8 cellular contexts compared by ENCODE assay signal in the genomic region with DNA sequence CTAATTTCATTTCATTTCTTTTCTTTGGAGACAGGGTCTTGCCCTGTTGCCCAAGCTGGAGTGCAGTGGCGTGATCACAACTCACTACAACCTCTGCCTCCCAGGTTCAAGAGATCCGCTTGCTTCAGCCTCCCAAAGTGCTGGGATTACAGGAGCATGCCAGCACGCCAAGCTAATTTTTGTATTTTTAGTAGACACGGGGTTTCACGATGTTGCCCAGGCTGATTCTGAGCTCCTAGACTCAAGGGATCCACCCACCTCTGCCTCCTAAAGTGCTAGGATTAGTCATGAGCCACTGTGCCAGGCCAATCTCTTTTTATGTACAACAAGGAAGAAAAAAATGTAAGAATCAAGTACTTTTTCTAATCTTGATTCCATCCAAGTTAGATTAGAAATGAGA. TPM values are rescaled to one million over a fixed set of nuclear protein-coding genes. Genes with fewer than 3 reads are reported as not detected.
A peak's percentile ranks its signal among the peaks of the same experiment; 100 is the strongest.
DNase-seq lines count a peak whose midpoint lies in the region; ATAC-seq, FAIRE-seq and TF ChIP-seq lines count a peak whose summit lies in the region.

No MANE protein-coding gene starts in this region.

- TF ChIP-seq CTCF in AG04449 (IDR thresholded peaks at IDR 0.05; ENCODE audit: insufficient read depth, low read length, missing control alignments) (no peak), ascending aorta (IDR thresholded peaks at IDR 0.05) (no peak), kidney (IDR thresholded peaks at IDR 0.05; ENCODE audit: borderline replicate concordance, extremely low read depth, insufficient read depth) (no peak), stomach (IDR thresholded peaks at IDR 0.05) (no peak), BE2C (IDR thresholded peaks at IDR 0.05; ENCODE audit: low read depth, low read length) (no peak)

- no peaks in the 10 kb centered on the region for H3K9me3 ChIP-seq in MG63
- no peaks in the 10 kb centered on the region for H3K9me3 ChIP-seq in ascending aorta
- H3K9me3 ChIP-seq in kidney (ENCODE audit: control insufficient read depth in 1 of 2, low read length in 2 of 2): no peaks in the 10 kb centered on the region
- no peaks in the 10 kb centered on the region for H3K9me3 ChIP-seq in stomach
- H3K9me3 ChIP-seq in BE2C: no peaks in the 10 kb centered on the region

- peak overlapping the region; percentile 97 to 100 for H3K27ac ChIP-seq in ascending aorta
- H3K27ac ChIP-seq in kidney (ENCODE audit: low read depth in 2 of 2, low read length in 2 of 2): peak overlapping the region; percentile 26 to 57
- H3K27ac ChIP-seq in stomach: peak overlapping the region; percentile 90 to 100 (median 99)

- DNase-seq in AG04449 (ENCODE audit: low read depth, low spot score) (no peak), MG63 (peak; percentile 79), ascending aorta (ENCODE audit: low spot score in 2 of 2) (peak; percentile 44 to 90), kidney (no peak), stomach (no peak), NCI-H1436 (lab: John Stamatoyannopoulos, UW) (no peak), BE2C (no peak)

- H3K4me3 ChIP-seq in AG04449 (ENCODE audit: low read depth, low read length) (peak overlapping the region; percentile 15; the same call in 1 of the 2 replicates), MG63 (peak overlapping the region; percentile 17), ascending aorta (peak overlapping the region; percentile 44 to 46), kidney (ENCODE audit: low read length in 2 of 2) (peak overlapping the region in 1 of 2 donors; percentile 33), stomach (peak overlapping the region in 3 of 4 donors; percentile 9 to 34 (median 11)), BE2C (ENCODE audit: low read depth, low read length) (no peak overlapping the region)

- H3K4me1 ChIP-seq in ascending aorta (peaks cover 16 to 71% of the 10 kb centered on the region in 2 donors), kidney (ENCODE audit: control insufficient read depth in 1 of 2, insufficient read depth in 1 of 2, low read depth in 1 of 2, low read length in 2 of 2) (peaks cover 27 to 49% of the 10 kb centered on the region in 2 donors), stomach (peaks cover 0 to 96% (median 47%) of the 10 kb centered on the region in 4 donors), BE2C (peaks cover 3% of the 10 kb centered on the region)

- no peak for ATAC-seq in GM19455 (IDR thresholded peaks at IDR 0.05; ENCODE audit: unreplicated experiment)

- WGBS in stomach, 5 donors: 10 to 23% (median 18%) methylated on average over 5 of the region's 5 CpGs

- H3K9ac ChIP-seq in kidney (ENCODE audit: low read length in 2 of 2): no peak overlapping the region

- no peak for FAIRE-seq in kidney (lab: Jason Lieb, UNC)

- intact Hi-C loops in ascending aorta (cut with DNase I): loop anchor here (1.0 kb wide), 1 partner anchor 8 kb away; no protein-coding TSS in a partner anchor
- intact Hi-C loops in kidney (cut with DNase I): no loop called here
- intact Hi-C loops in stomach (cut with DNase I; ENCODE audit: low total_unique reads): no loop called here

- no peak for TF ChIP-seq EP300 in stomach (IDR thresholded peaks at IDR 0.05)

- no peak for TF ChIP-seq POLR2A in stomach (IDR thresholded peaks at IDR 0.05)

- CTCF ChIA-PET in AG04449 (lab: Yijun Ruan, JAX): interaction anchor here (1.1 to 1.3 kb wide), 2 partner anchors 9 to 18 kb away, joined by 3 read pairs; no protein-coding TSS in a partner anchor

- H3K27me3 ChIP-seq in MG63: no peaks in the 10 kb centered on the region
- no peaks in the 10 kb centered on the region for H3K27me3 ChIP-seq in ascending aorta
- no peaks in the 10 kb centered on the region for H3K27me3 ChIP-seq in stomach
- H3K27me3 ChIP-seq in BE2C: no peaks in the 10 kb centered on the region

- H3K36me3 ChIP-seq in MG63 (peaks cover 11% of the 10 kb centered on the region), ascending aorta (no peaks in the 10 kb centered on the region), kidney (ENCODE audit: control insufficient read depth in 1 of 2, insufficient read depth in 2 of 2, low read length in 2 of 2) (no peaks in the 10 kb centered on the region), stomach (peaks cover 0 to 11% (median 0%) of the 10 kb centered on the region in 4 donors), BE2C (peaks cover 30% of the 10 kb centered on the region)

- POLR2A ChIA-PET in AG04449 (lab: Yijun Ruan, JAX): interaction anchor here (0.6 to 1.2 kb wide), 4 partner anchors 9 to 16 kb away, joined by 3 to 11 read pairs (median 4); partner anchors contain the start of gene KMT2E

RNA-seq across cellular contexts. Expression of gene KMT2E, which starts 10.7 kb away (rescaled TPM):
- 5.1 and 6.7 TPM in 2 replicates for total RNA-seq in MG63 (2014; rRNA removed; shearing (Covaris generic); ENCODE audit: low replicate concordance)
- total RNA-seq in ascending aorta: 43.0 TPM
- total RNA-seq in kidney: 106 TPM
- 7.2 TPM for polyA plus RNA-seq in kidney (ENCODE audit: insufficient read depth, low read depth, low replicate concordance)
- total RNA-seq in stomach: 100 to 1,000 TPM in 2 of 5 donors, 10 to 100 TPM in 3; 64.8 to 330 (median 93.9) TPM
- 10 to 100 TPM in 2 of 3 donors, 1 to 10 TPM in 1; 9.4 to 12.5 (median 11.9) TPM for polyA plus RNA-seq in stomach
- 41.2 TPM for polyA plus RNA-seq in BE2C (2012; ENCODE audit: insufficient read depth, insufficient read length, low read depth)

Comparison
In these comparisons a context has a peak if more than half of its experiments do, and no peak if none do; other contexts are left out.
1. DNase-seq: peak in MG63 (single experiment) and ascending aorta (2 of 2); none in AG04449 (single experiment), kidney (single experiment), stomach (single experiment), NCI-H1436 (single experiment) and BE2C (single experiment).
2. H3K27ac ChIP-seq: peak in every context shown above with its lines; median percentile 99 in stomach; 98 in ascending aorta; 42 in kidney.